In the genomic region with DNA sequence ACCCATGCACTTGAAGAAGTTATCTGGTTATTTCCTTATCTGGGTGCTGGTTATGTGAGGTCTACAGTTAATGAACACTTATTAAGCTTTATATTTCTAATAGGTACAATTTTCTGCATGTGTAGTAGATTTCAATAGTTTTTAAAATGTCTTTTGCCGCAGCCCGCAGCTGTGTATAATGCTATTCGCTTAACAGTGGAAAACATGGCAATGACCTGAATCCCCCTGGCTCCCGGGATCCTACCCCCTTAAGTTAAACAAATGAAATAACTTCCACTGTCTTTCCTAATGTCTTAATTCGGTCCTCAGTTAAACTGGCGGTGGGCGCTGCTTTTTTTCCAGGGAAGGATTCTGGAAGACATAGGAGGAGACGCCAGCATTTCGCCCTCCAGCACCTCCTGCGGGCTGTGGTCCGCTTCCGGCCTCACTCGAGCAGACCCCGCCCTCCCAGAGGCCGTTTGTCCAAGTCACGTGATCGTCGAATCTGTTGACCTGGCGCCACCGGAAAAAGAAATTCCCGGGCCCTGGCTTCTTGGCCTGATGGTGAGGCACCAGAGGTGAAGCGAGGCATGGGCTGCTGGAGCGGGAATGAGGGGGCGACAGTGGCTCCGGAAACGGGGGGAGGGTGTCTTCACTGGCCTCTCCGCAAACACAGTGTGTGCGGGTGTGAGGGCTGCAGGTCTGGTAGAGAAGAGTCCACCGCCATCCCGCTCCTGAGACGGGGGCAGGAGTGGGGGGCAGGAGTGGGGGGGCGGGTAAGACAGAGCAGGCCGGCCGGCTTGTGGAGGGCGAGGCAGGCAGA, we compare ENCODE assay signal across 8 cellular contexts. TPM values are rescaled to one million over a fixed set of nuclear protein-coding genes. Genes with fewer than 3 reads are reported as not detected.
DNase-seq lines count a peak whose midpoint lies in the region; ATAC-seq and TF ChIP-seq lines count a peak whose summit lies in the region.

No MANE protein-coding gene starts in this region.

- H3K36me3 ChIP-seq in CD8-positive, alpha-beta T cell (ENCODE audit: insufficient read depth, low read length) = no peaks in the 10 kb centered on the region

- no peaks in the 10 kb centered on the region for H3K36me3 Mint-ChIP-seq in CD8-positive, alpha-beta T cell
- H3K36me3 Mint-ChIP-seq in naive thymus-derived CD8-positive, alpha-beta T cell = no peaks in the 10 kb centered on the region

- POLR2A ChIA-PET in CD8-positive, alpha-beta T cell (lab: Charles Lee) = interaction anchor here (2.2 kb wide), 1 partner anchor 20 kb away, joined by 7 read pairs; no protein-coding TSS in a partner anchor
- POLR2A ChIA-PET in naive thymus-derived CD8-positive, alpha-beta T cell (lab: Charles Lee) = interaction anchor here (1.1 kb wide), 1 partner anchor 19 kb away, joined by 4 read pairs; no protein-coding TSS in a partner anchor

- peak in 6 of 7 experiments; percentile 29 to 74 (median 39) for DNase-seq in CD8-positive, alpha-beta T cell
- DNase-seq in GM20000 (ENCODE audit: low spot score) = peak; percentile 83
- DNase-seq in RKO (ENCODE audit: low spot score) = peak; percentile 96
- peak; percentile 37 for DNase-seq in activated T-helper 9 cell treated with anti-CD3 and anti-CD28 coated beads, Interleukin-2, amount 50 U/mL, for 16 hours (ENCODE audit: low read depth)
- DNase-seq in fibroblast of pulmonary artery (ENCODE audit: low read depth) = peak; percentile 76
- peak in 8 of 10 donors; percentile 33 to 76 (median 42) for DNase-seq in naive thymus-derived CD8-positive, alpha-beta T cell
- peak; percentile 53 to 69 for DNase-seq in stimulated activated naive CD8-positive, alpha-beta T cell treated with anti-CD3 and anti-CD28 coated beads, Interleukin-15, amount 100 ng/mL, for 72 hours

- peaks cover 17% of the 10 kb centered on the region for H3K4me1 Mint-ChIP-seq in CD8-positive, alpha-beta T cell (ENCODE audit: low read depth)
- H3K4me1 Mint-ChIP-seq in naive thymus-derived CD8-positive, alpha-beta T cell = peaks cover 0 to 21% (median 14%) of the 10 kb centered on the region in 4 donors
- H3K4me1 Mint-ChIP-seq in stimulated activated naive CD8-positive, alpha-beta T cell treated with anti-CD3 and anti-CD28 coated beads, Interleukin-15, amount 100 ng/mL, for 72 hours = peaks cover 15% of the 10 kb centered on the region

- ATAC-seq in CD8-positive, alpha-beta T cell = peak; percentile 66
- ATAC-seq in naive thymus-derived CD8-positive, alpha-beta T cell = peak; percentile 69 to 90
- peak; percentile 87 for ATAC-seq in stimulated activated naive CD8-positive, alpha-beta T cell treated with anti-CD3 and anti-CD28 coated beads, Interleukin-15, amount 100 ng/mL, for 72 hours

- no peak for TF ChIP-seq RAD21 in Ishikawa (IDR thresholded peaks at IDR 0.05; ENCODE audit: low read depth)

- TF ChIP-seq EP300 in Ishikawa (IDR thresholded peaks at IDR 0.05; ENCODE audit: borderline replicate concordance) = no peak; the same call in 1 of the 2 replicates

- H3K4me1 ChIP-seq in CD8-positive, alpha-beta T cell (ENCODE audit: insufficient read depth, low read length) = no peaks in the 10 kb centered on the region

- H3K9me3 ChIP-seq in CD8-positive, alpha-beta T cell (ENCODE audit: low read length) = no peaks in the 10 kb centered on the region

- H3K27me3 Mint-ChIP-seq in CD8-positive, alpha-beta T cell (ENCODE audit: low read depth) = no peaks in the 10 kb centered on the region
- no peaks in the 10 kb centered on the region for H3K27me3 Mint-ChIP-seq in naive thymus-derived CD8-positive, alpha-beta T cell
- H3K27me3 Mint-ChIP-seq in stimulated activated naive CD8-positive, alpha-beta T cell treated with anti-CD3 and anti-CD28 coated beads, Interleukin-15, amount 100 ng/mL, for 72 hours = no peaks in the 10 kb centered on the region

- H3K27me3 ChIP-seq in CD8-positive, alpha-beta T cell (ENCODE audit: insufficient read depth, low read length) = no peaks in the 10 kb centered on the region

- H3K9me3 Mint-ChIP-seq in CD8-positive, alpha-beta T cell = no peaks in the 10 kb centered on the region
- no peaks in the 10 kb centered on the region for H3K9me3 Mint-ChIP-seq in naive thymus-derived CD8-positive, alpha-beta T cell
- H3K9me3 Mint-ChIP-seq in stimulated activated naive CD8-positive, alpha-beta T cell treated with anti-CD3 and anti-CD28 coated beads, Interleukin-15, amount 100 ng/mL, for 72 hours = no peaks in the 10 kb centered on the region

- peak overlapping the region; percentile 26 for H3K27ac ChIP-seq in CD8-positive, alpha-beta T cell (ENCODE audit: low read depth, low read length)

- H3K4me3 ChIP-seq in CD8-positive, alpha-beta T cell (ENCODE audit: low read depth, low read length) = peak overlapping the region; percentile 61
- peak overlapping the region; percentile 56 for H3K4me3 ChIP-seq in fibroblast of pulmonary artery (replicated peaks; ENCODE audit: low read depth, low read length)

- intact Hi-C loops in CD8-positive, alpha-beta T cell (cut with DNase I, micrococcal nuclease) = loop anchor here in 1 of 2 experiments (1.0 kb wide), 1 partner anchor 19 kb away; no protein-coding TSS in a partner anchor

- TF ChIP-seq CTCF in CD8-positive, alpha-beta T cell (IDR thresholded peaks at IDR 0.05) = no peak
- TF ChIP-seq CTCF in GM20000 (IDR thresholded peaks at IDR 0.05; ENCODE audit: extremely low read depth, missing control alignments) (no peak), fibroblast of pulmonary artery (IDR thresholded peaks at IDR 0.05; ENCODE audit: low read length, missing control alignments) (peak; percentile 25)

- H3K4me3 Mint-ChIP-seq in CD8-positive, alpha-beta T cell = peak overlapping the region; percentile 82
- peak overlapping the region; percentile 80 to 93 (median 86) for H3K4me3 Mint-ChIP-seq in naive thymus-derived CD8-positive, alpha-beta T cell
- peak overlapping the region; percentile 96 to 97 for H3K4me3 Mint-ChIP-seq in stimulated activated naive CD8-positive, alpha-beta T cell treated with anti-CD3 and anti-CD28 coated beads, Interleukin-15, amount 100 ng/mL, for 72 hours

- H3K27ac Mint-ChIP-seq in CD8-positive, alpha-beta T cell = peak overlapping the region; percentile 67
- peak overlapping the region; percentile 77 to 93 (median 90) for H3K27ac Mint-ChIP-seq in naive thymus-derived CD8-positive, alpha-beta T cell
- H3K27ac Mint-ChIP-seq in stimulated activated naive CD8-positive, alpha-beta T cell treated with anti-CD3 and anti-CD28 coated beads, Interleukin-15, amount 100 ng/mL, for 72 hours = peak overlapping the region; percentile 97

- CTCF ChIA-PET in CD8-positive, alpha-beta T cell (lab: Charles Lee) = interaction anchor here (1.2 kb wide), 2 partner anchors 29 to 44 kb away, joined by 3 to 5 read pairs; no protein-coding TSS in a partner anchor

TF ChIP-seq in Ishikawa, 13 proteins besides CTCF, POLR2A, EP300 and RAD21:
- TF ChIP-seq TEAD4 (IDR thresholded peaks at IDR 0.05) = peak; percentile 34; the same call in 1 of the 2 replicates
- TF ChIP-seq FOXM1 (IDR thresholded peaks at IDR 0.05; ENCODE audit: borderline replicate concordance, low read depth) = no peak
- TF ChIP-seq YY1 (IDR thresholded peaks at IDR 0.05; ENCODE audit: low read depth) = peak; percentile 56; the same call in 1 of the 2 replicates
- peak; percentile 66 for TF ChIP-seq TAF1 (IDR thresholded peaks at IDR 0.05; ENCODE audit: low read depth)
- TF ChIP-seq, protein P1, sequence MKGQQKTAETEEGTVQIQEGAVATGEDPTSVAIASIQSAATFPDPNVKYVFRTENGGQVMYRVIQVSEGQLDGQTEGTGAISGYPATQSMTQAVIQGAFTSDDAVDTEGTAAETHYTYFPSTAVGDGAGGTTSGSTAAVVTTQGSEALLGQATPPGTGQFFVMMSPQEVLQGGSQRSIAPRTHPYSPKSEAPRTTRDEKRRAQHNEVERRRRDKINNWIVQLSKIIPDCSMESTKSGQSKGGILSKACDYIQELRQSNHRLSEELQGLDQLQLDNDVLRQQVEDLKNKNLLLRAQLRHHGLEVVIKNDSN (IDR thresholded peaks at IDR 0.05) = peak; percentile 94
- 0 out of 2 replicates have a peak, but pooled peaks have one; percentile 44 for TF ChIP-seq ZBTB7A (IDR thresholded peaks at IDR 0.05; ENCODE audit: low read depth)
- TF ChIP-seq TCF12 (IDR thresholded peaks at IDR 0.05; ENCODE audit: low read depth) = peak; percentile 43
- no peak for TF ChIP-seq CEBPB (IDR thresholded peaks at IDR 0.05)
- TF ChIP-seq, protein P2, sequence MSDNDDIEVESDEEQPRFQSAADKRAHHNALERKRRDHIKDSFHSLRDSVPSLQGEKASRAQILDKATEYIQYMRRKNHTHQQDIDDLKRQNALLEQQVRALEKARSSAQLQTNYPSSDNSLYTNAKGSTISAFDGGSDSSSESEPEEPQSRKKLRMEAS (IDR thresholded peaks at IDR 0.05) = peak; percentile 80

RNA-seq across cellular contexts. Expression of a gene that starts 45.6 kb away (rescaled TPM):
- total RNA-seq in CD8-positive, alpha-beta T cell = not detected
- total RNA-seq in naive thymus-derived CD8-positive, alpha-beta T cell = not detected
- polyA plus RNA-seq in naive thymus-derived CD8-positive, alpha-beta T cell = not detected

Comparison
In these comparisons a context has a peak if more than half of its experiments do, and no peak if none do; other contexts are left out.
1. Peak in every context shown above with its lines: DNase-seq, ATAC-seq, H3K4me3 ChIP-seq and H3K27ac ChIP-seq.
2. DNase-seq: peak in every context shown above with its lines; median percentile 96 in RKO; 83 in GM20000; 76 in fibroblast of pulmonary artery; 61 in stimulated activated naive CD8-positive, alpha-beta T cell treated with anti-CD3 and anti-CD28 coated beads, Interleukin-15, amount 100 ng/mL, for 72 hours; 42 in naive thymus-derived CD8-positive, alpha-beta T cell; 39 in CD8-positive, alpha-beta T cell; 37 in activated T-helper 9 cell treated with anti-CD3 and anti-CD28 coated beads, Interleukin-2, amount 50 U/mL, for 16 hours.